8 cellular contexts compared by ENCODE assay signal in genomic region chr21:32278518-32279376, GRCh38.
DNase-seq lines count a peak whose midpoint lies in the region; FAIRE-seq and TF ChIP-seq lines count a peak whose summit lies in the region.

Gene MIS18A (minus strand): TSS chr21:32279049. CDS start chr21:32279014, 35 bp downstream.

- peaks cover 2% of the 10 kb centered on the region; the same call in 1 of the 2 replicates for H3K36me3 ChIP-seq in Loucy (ENCODE audit: insufficient read depth, low read length)

- no peaks in the 10 kb centered on the region for H3K27me3 Mint-ChIP-seq in nephron (ENCODE audit: low read depth)
- no peaks in the 10 kb centered on the region for H3K27me3 Mint-ChIP-seq in stimulated activated naive CD8-positive, alpha-beta T cell treated with anti-CD3 and anti-CD28 coated beads, Interleukin-15, Interleukin-2, amounts not matched to agents 100 ng/mL and 50 ng/mL, for 24 hours

- peak within 1 kb of the TSS; percentile 97 to 100 (median 99) for H3K4me3 Mint-ChIP-seq in nephron
- peak within 1 kb of the TSS; percentile 99 for H3K4me3 Mint-ChIP-seq in stimulated activated naive CD8-positive, alpha-beta T cell treated with anti-CD3 and anti-CD28 coated beads, Interleukin-15, Interleukin-2, amounts not matched to agents 100 ng/mL and 50 ng/mL, for 24 hours

- H3K9me3 ChIP-seq in Loucy (ENCODE audit: insufficient read depth, low read depth, low read length) = no peaks in the 10 kb centered on the region

- peaks cover 18% of the 10 kb centered on the region for H3K4me1 Mint-ChIP-seq in nephron
- peaks cover 29% of the 10 kb centered on the region for H3K4me1 Mint-ChIP-seq in stimulated activated naive CD8-positive, alpha-beta T cell treated with anti-CD3 and anti-CD28 coated beads, Interleukin-15, Interleukin-2, amounts not matched to agents 100 ng/mL and 50 ng/mL, for 24 hours (ENCODE audit: low read depth)

- H3F3A ChIP-seq in Loucy (ENCODE audit: low read depth) = no peaks in the 10 kb centered on the region

- peak; percentile 97 for DNase-seq in EL
- peak; percentile 96 for DNase-seq in H54 (ENCODE audit: insufficient read length, low spot score)
- peak; percentile 98 for DNase-seq in activated T-helper 9 cell treated with anti-CD3 and anti-CD28 coated beads, Interleukin-2, amount 50 U/mL, for 16 hours (ENCODE audit: low read depth)
- DNase-seq in fibroblast of pulmonary artery (ENCODE audit: low read depth) = peak; percentile 96

- peaks cover 23% of the 10 kb centered on the region for H3K36me3 Mint-ChIP-seq in nephron (ENCODE audit: low read depth)
- peaks cover 11% of the 10 kb centered on the region for H3K36me3 Mint-ChIP-seq in stimulated activated naive CD8-positive, alpha-beta T cell treated with anti-CD3 and anti-CD28 coated beads, Interleukin-15, Interleukin-2, amounts not matched to agents 100 ng/mL and 50 ng/mL, for 24 hours (ENCODE audit: low read depth)

- H3K9ac ChIP-seq in Loucy (ENCODE audit: low read depth, low read length, poor library complexity, severe bottlenecking) = peak within 1 kb of the TSS; percentile 85

- FAIRE-seq in H54 (lab: Jason Lieb, UNC) = peak; percentile 33

- H2AFZ ChIP-seq in Loucy (ENCODE audit: low read length) = peak within 1 kb of the TSS; percentile 97

- H3K79me2 ChIP-seq in Loucy (ENCODE audit: insufficient read depth, low read length) = peaks cover 28% of the 10 kb centered on the region

- 0 out of 2 replicates have a peak, but pooled peaks have one; percentile 17 for TF ChIP-seq CTCF in Loucy (conservative IDR thresholded peaks at IDR 0.05; ENCODE audit: low read length)
- TF ChIP-seq CTCF in fibroblast of pulmonary artery (IDR thresholded peaks at IDR 0.05; ENCODE audit: low read length, missing control alignments) = no peak
- no peak for TF ChIP-seq CTCF in nephron (IDR thresholded peaks at IDR 0.05; ENCODE audit: unreplicated experiment in 3 of 3)

- H3K4me2 ChIP-seq in Loucy (ENCODE audit: low read depth, low read length, poor library complexity, severe bottlenecking) = peak within 1 kb of the TSS; percentile 87

- no peaks in the 10 kb centered on the region for H3K9me2 ChIP-seq in Loucy (replicated peaks; ENCODE audit: low read depth, low read length)

- H3K27ac Mint-ChIP-seq in nephron = peak within 1 kb of the TSS; percentile 82 to 93 (median 92)
- peak within 1 kb of the TSS; percentile 98 for H3K27ac Mint-ChIP-seq in stimulated activated naive CD8-positive, alpha-beta T cell treated with anti-CD3 and anti-CD28 coated beads, Interleukin-15, Interleukin-2, amounts not matched to agents 100 ng/mL and 50 ng/mL, for 24 hours

- peaks cover 2% of the 10 kb centered on the region for H3K9me3 Mint-ChIP-seq in nephron
- no peaks in the 10 kb centered on the region for H3K9me3 Mint-ChIP-seq in stimulated activated naive CD8-positive, alpha-beta T cell treated with anti-CD3 and anti-CD28 coated beads, Interleukin-15, Interleukin-2, amounts not matched to agents 100 ng/mL and 50 ng/mL, for 24 hours

- H3K27me3 ChIP-seq in Loucy (ENCODE audit: insufficient read depth, low read length, poor library complexity, severe bottlenecking) = no peaks in the 10 kb centered on the region

- H4K20me1 ChIP-seq in Loucy (ENCODE audit: insufficient read depth, low read length, poor library complexity, severe bottlenecking) = no peaks in the 10 kb centered on the region

- peaks cover 13% of the 10 kb centered on the region for H3K4me1 ChIP-seq in Loucy (ENCODE audit: insufficient read depth, low read length, poor library complexity, severe bottlenecking)

- H3K4me3 ChIP-seq in Loucy (ENCODE audit: low read length, poor library complexity, severe bottlenecking) = peak within 1 kb of the TSS; percentile 89
- peak within 1 kb of the TSS; percentile 92 for H3K4me3 ChIP-seq in fibroblast of pulmonary artery (replicated peaks; ENCODE audit: low read depth, low read length)

- TF ChIP-seq POLR2A in H54 (IDR thresholded peaks at IDR 0.05; ENCODE audit: low read depth, low read length) = peak; percentile 85
- peak; percentile 83 for TF ChIP-seq POLR2A in Raji (IDR thresholded peaks at IDR 0.05; ENCODE audit: insufficient read depth, low read depth, low read length)

Comparison
In these comparisons a context has a peak if more than half of its experiments do, and no peak if none do; other contexts are left out.
1. Peak in every context shown above with its lines: DNase-seq and H3K4me3 ChIP-seq.